In genomic region chr3:79245295-79246138, GRCh38 we compare ENCODE assay signal across 19 cellular contexts.
"Had no signal": no experiment of that assay in that cellular context is flagged by ENCODE, and none has a peak within 500 bp of the region (broad histone marks: within the 10 kb centered on the region; RNA-seq: fewer than 3 reads in every experiment).

No MANE protein-coding gene starts in this region.

- H3K4me1 ChIP-seq: adrenal gland, breast epithelium, prostate gland, right atrium auricular region had no signal

- DNase-seq: activated gamma-delta T cell treated with Interleukin-2 at 50 U/mL for 16 hours; adrenal gland; erythroblast; islet precursor cell; natural killer cell; small intestine; stimulated activated CD4-positive, alpha-beta T cell treated with anti-CD3 and anti-CD28 coated beads, Interleukin-15, amount 100 ng/mL, for 24 hours; stimulated activated CD4-positive, alpha-beta T cell treated with anti-CD3 and anti-CD28 coated beads, Interleukin-2, amount 100 ng/mL, for 48 hours; stimulated activated naive CD8-positive, alpha-beta T cell treated with anti-CD3 and anti-CD28 coated beads, Interleukin-15, amount 100 ng/mL, for 72 hours had no signal

- H3K9me3 ChIP-seq: adrenal gland, prostate gland had no signal

- H3K27me3 Mint-ChIP-seq: stimulated activated naive CD8-positive, alpha-beta T cell treated with anti-CD3 and anti-CD28 coated beads, Interleukin-15, amount 100 ng/mL, for 72 hours; type B pancreatic cell had no signal

- H3K4me1 Mint-ChIP-seq: natural killer cell; stimulated activated naive CD8-positive, alpha-beta T cell treated with anti-CD3 and anti-CD28 coated beads, Interleukin-15, amount 100 ng/mL, for 72 hours had no signal

- H3K36me3 Mint-ChIP-seq: activated naive CD4-positive, alpha-beta T cell treated with anti-CD3 and anti-CD28 coated beads, Interleukin-2, amount 50 U/mL, for 72 hours had no signal

- ATAC-seq: activated CD4-positive, CD25-positive, alpha-beta regulatory T cell treated with anti-CD3 and anti-CD28 coated beads, Interleukin-2, amount 50 U/mL, for 24 hours; activated naive CD4-positive, alpha-beta T cell treated with anti-CD3 and anti-CD28 coated beads, Interleukin-2, amount 50 U/mL, for 72 hours; natural killer cell; stimulated activated naive CD8-positive, alpha-beta T cell treated with anti-CD3 and anti-CD28 coated beads, Interleukin-15, amount 100 ng/mL, for 72 hours had no signal

- H3K27me3 ChIP-seq: adrenal gland, breast epithelium, right atrium auricular region had no signal

- H3K36me3 ChIP-seq: adrenal gland, breast epithelium, prostate gland, right atrium auricular region had no signal

- H3K27ac Mint-ChIP-seq: activated naive CD4-positive, alpha-beta T cell treated with anti-CD3 and anti-CD28 coated beads, Interleukin-2, amount 50 U/mL, for 72 hours; activated T-helper 1 cell treated with anti-CD3 and anti-CD28 coated beads, Interleukin-12 subunit alpha, Interleukin-12 subunit beta, Interleukin-2, Interleukin-4 antibody, amounts not matched to agents 30 ng/mL and 10 ng/mL and 1 ng/mL, durations not matched to agents 14 hours and 24 hours and 36 hours; natural killer cell; stimulated activated naive CD8-positive, alpha-beta T cell treated with anti-CD3 and anti-CD28 coated beads, Interleukin-15, amount 100 ng/mL, for 72 hours; T-helper 1 cell treated with Interleukin-12 subunit alpha and Interleukin-12 subunit beta and Interleukin-4 antibody, amounts not matched to agents 30 μg/mL and 1 μg/mL, for 36 hours; type B pancreatic cell had no signal

- H3K27ac ChIP-seq: adrenal gland, breast epithelium, coronary artery, prostate gland, right atrium auricular region had no signal

- H3K4me3 Mint-ChIP-seq: activated T-helper 1 cell treated with anti-CD3 and anti-CD28 coated beads, Interleukin-12 subunit alpha, Interleukin-12 subunit beta, Interleukin-2, Interleukin-4 antibody, amounts not matched to agents 30 ng/mL and 10 ng/mL and 1 ng/mL, durations not matched to agents 14 hours and 24 hours and 36 hours; natural killer cell; stimulated activated naive CD8-positive, alpha-beta T cell treated with anti-CD3 and anti-CD28 coated beads, Interleukin-15, amount 100 ng/mL, for 72 hours; T-helper 1 cell treated with Interleukin-12 subunit alpha and Interleukin-12 subunit beta and Interleukin-4 antibody, amounts not matched to agents 30 μg/mL and 1 μg/mL, for 36 hours; type B pancreatic cell had no signal

- H3K4me3 ChIP-seq: adrenal gland, breast epithelium, coronary artery, lung, prostate gland, right atrium auricular region had no signal
